In genomic region chr20:35741892-35742740, GRCh38 we compare ENCODE assay signal across 1 cellular context.
TF ChIP-seq lines count a peak whose summit lies in the region.

RBM39 (minus strand) TSS chr20:35742260; CDS start chr20:35740874, 1,386 bp downstream.

TF ChIP-seq in HepG2, 621 proteins besides CTCF, POLR2A, EP300 and RAD21 (continued from another document and continues in another):
- TF ChIP-seq, protein P1, sequence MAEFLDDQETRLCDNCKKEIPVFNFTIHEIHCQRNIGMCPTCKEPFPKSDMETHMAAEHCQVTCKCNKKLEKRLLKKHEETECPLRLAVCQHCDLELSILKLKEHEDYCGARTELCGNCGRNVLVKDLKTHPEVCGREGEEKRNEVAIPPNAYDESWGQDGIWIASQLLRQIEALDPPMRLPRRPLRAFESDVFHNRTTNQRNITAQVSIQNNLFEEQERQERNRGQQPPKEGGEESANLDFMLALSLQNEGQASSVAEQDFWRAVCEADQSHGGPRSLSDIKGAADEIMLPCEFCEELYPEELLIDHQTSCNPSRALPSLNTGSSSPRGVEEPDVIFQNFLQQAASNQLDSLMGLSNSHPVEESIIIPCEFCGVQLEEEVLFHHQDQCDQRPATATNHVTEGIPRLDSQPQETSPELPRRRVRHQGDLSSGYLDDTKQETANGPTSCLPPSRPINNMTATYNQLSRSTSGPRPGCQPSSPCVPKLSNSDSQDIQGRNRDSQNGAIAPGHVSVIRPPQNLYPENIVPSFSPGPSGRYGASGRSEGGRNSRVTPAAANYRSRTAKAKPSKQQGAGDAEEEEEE (CRISPR knock-in tag; IDR thresholded peaks at IDR 0.05; ENCODE audit: borderline replicate concordance), result peak; percentile 99
- peak; percentile 99 for TF ChIP-seq ZNF446 (CRISPR knock-in tag; IDR thresholded peaks at IDR 0.05)
- TF ChIP-seq, protein P2, sequence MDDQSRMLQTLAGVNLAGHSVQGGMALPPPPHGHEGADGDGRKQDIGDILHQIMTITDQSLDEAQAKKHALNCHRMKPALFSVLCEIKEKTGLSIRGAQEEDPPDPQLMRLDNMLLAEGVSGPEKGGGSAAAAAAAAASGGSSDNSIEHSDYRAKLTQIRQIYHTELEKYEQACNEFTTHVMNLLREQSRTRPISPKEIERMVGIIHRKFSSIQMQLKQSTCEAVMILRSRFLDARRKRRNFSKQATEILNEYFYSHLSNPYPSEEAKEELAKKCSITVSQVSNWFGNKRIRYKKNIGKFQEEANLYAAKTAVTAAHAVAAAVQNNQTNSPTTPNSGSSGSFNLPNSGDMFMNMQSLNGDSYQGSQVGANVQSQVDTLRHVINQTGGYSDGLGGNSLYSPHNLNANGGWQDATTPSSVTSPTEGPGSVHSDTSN (CRISPR knock-in tag; IDR thresholded peaks at IDR 0.05; ENCODE audit: borderline replicate concordance), result peak; percentile 96
- peak; percentile 71; the same call in 1 of the 2 replicates for TF ChIP-seq ZSCAN22 (CRISPR knock-in tag; IDR thresholded peaks at IDR 0.05)
- peak; percentile 79 for TF ChIP-seq NFE2 (CRISPR knock-in tag; IDR thresholded peaks at IDR 0.05)
- TF ChIP-seq SNAPC2 (CRISPR knock-in tag; IDR thresholded peaks at IDR 0.05), result peak; percentile 97
- peak; percentile 60; the same call in 1 of the 2 replicates for TF ChIP-seq ZNF484 (CRISPR knock-in tag; IDR thresholded peaks at IDR 0.05; ENCODE audit: borderline replicate concordance, low read depth)
- TF ChIP-seq CAMTA2 (CRISPR knock-in tag; IDR thresholded peaks at IDR 0.05; ENCODE audit: borderline replicate concordance), result peak; percentile 74
- peak; percentile 81 for TF ChIP-seq TFE3 (CRISPR knock-in tag; IDR thresholded peaks at IDR 0.05)
- no peak for TF ChIP-seq ZBTB46 (CRISPR knock-in tag; IDR thresholded peaks at IDR 0.05; ENCODE audit: borderline replicate concordance)
- TF ChIP-seq SIX4 (CRISPR knock-in tag; IDR thresholded peaks at IDR 0.05), result peak; percentile 59
- TF ChIP-seq SOX13 (IDR thresholded peaks at IDR 0.05), result peak; percentile 85
- peak in 1 of 2 experiments; percentile 76; a peak in 3 of 4 replicates for TF ChIP-seq SOX13 (CRISPR knock-in tag; conservative IDR thresholded peaks at IDR 0.05 in 1 of 2, IDR thresholded peaks at IDR 0.05 in 1 of 2)
- TF ChIP-seq THAP7 (CRISPR knock-in tag; IDR thresholded peaks at IDR 0.05), result peak; percentile 84
- TF ChIP-seq ZNF557 (CRISPR knock-in tag; IDR thresholded peaks at IDR 0.05), result peak; percentile 100
- TF ChIP-seq, protein P3, sequence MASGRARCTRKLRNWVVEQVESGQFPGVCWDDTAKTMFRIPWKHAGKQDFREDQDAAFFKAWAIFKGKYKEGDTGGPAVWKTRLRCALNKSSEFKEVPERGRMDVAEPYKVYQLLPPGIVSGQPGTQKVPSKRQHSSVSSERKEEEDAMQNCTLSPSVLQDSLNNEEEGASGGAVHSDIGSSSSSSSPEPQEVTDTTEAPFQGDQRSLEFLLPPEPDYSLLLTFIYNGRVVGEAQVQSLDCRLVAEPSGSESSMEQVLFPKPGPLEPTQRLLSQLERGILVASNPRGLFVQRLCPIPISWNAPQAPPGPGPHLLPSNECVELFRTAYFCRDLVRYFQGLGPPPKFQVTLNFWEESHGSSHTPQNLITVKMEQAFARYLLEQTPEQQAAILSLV (CRISPR knock-in tag; IDR thresholded peaks at IDR 0.05; ENCODE audit: borderline replicate concordance), result peak; percentile 92
- TF ChIP-seq, protein P4, sequence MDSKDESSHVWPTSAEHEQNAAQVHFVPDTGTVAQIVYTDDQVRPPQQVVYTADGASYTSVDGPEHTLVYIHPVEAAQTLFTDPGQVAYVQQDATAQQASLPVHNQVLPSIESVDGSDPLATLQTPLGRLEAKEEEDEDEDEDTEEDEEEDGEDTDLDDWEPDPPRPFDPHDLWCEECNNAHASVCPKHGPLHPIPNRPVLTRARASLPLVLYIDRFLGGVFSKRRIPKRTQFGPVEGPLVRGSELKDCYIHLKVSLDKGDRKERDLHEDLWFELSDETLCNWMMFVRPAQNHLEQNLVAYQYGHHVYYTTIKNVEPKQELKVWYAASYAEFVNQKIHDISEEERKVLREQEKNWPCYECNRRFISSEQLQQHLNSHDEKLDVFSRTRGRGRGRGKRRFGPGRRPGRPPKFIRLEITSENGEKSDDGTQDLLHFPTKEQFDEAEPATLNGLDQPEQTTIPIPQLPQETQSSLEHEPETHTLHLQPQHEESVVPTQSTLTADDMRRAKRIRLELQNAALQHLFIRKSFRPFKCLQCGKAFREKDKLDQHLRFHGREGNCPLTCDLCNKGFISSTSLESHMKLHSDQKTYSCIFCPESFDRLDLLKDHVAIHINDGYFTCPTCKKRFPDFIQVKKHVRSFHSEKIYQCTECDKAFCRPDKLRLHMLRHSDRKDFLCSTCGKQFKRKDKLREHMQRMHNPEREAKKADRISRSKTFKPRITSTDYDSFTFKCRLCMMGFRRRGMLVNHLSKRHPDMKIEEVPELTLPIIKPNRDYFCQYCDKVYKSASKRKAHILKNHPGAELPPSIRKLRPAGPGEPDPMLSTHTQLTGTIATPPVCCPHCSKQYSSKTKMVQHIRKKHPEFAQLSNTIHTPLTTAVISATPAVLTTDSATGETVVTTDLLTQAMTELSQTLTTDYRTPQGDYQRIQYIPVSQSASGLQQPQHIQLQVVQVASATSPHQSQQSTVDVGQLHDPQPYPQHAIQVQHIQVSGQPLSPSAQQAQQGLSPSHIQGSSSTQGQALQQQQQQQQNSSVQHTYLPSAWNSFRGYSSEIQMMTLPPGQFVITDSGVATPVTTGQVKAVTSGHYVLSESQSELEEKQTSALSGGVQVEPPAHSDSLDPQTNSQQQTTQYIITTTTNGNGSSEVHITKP (CRISPR knock-in tag; IDR thresholded peaks at IDR 0.05; ENCODE audit: low read depth), result peak; percentile 77
- peak; percentile 98 for TF ChIP-seq NFYB (CRISPR knock-in tag; IDR thresholded peaks at IDR 0.05)
- peak; percentile 57 for TF ChIP-seq POLR2AphosphoS2 (IDR thresholded peaks at IDR 0.05; ENCODE audit: low read depth, low read length)
- peak; percentile 98 for TF ChIP-seq FLYWCH1 (CRISPR knock-in tag; IDR thresholded peaks at IDR 0.05)
- TF ChIP-seq, protein P5, sequence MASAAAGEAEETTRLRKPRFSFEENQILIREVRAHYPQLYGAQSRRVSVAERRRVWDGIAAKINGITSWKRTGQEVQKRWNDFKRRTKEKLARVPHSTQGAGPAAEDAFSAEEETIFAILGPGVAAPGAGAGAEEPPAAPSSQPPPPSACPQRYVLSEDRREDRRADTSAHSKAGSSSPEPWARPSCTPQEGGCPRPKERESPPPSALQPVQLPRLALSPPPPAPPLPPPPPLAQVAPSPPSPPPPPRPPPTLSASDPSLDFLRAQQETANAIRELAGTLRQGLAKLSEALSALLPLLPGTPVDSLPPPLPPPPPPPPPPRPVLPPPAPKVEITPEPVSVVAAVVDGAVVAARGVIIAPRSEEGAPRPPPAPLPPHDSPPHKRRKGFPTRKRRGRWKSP (CRISPR knock-in tag; IDR thresholded peaks at IDR 0.05), result peak; percentile 99
- peak; percentile 83 for TF ChIP-seq ZNF407 (CRISPR knock-in tag; IDR thresholded peaks at IDR 0.05; ENCODE audit: not compliant biosample characterization)
- TF ChIP-seq DBP (CRISPR knock-in tag; IDR thresholded peaks at IDR 0.05; ENCODE audit: not compliant biosample characterization), result peak; percentile 98
- peak; percentile 96 for TF ChIP-seq HNRNPL (IDR thresholded peaks at IDR 0.05; ENCODE audit: low read depth, low read length)
- TF ChIP-seq SOX6 (IDR thresholded peaks at IDR 0.05), result no peak
- TF ChIP-seq SOX6 (CRISPR knock-in tag; IDR thresholded peaks at IDR 0.05), result peak; percentile 91
- TF ChIP-seq POLR2G (IDR thresholded peaks at IDR 0.05; ENCODE audit: low read depth, low read length), result peak; percentile 99
- no peak; the same call in 1 of the 2 replicates for TF ChIP-seq KLF15 (CRISPR knock-in tag; IDR thresholded peaks at IDR 0.05; ENCODE audit: borderline replicate concordance)
- TF ChIP-seq HNRNPUL1 (IDR thresholded peaks at IDR 0.05; ENCODE audit: low read depth, low read length), result no peak
- peak; percentile 94; the same call in 1 of the 2 replicates for TF ChIP-seq ZNF616 (CRISPR knock-in tag; IDR thresholded peaks at IDR 0.05; ENCODE audit: low read depth)
- TF ChIP-seq, protein P6, sequence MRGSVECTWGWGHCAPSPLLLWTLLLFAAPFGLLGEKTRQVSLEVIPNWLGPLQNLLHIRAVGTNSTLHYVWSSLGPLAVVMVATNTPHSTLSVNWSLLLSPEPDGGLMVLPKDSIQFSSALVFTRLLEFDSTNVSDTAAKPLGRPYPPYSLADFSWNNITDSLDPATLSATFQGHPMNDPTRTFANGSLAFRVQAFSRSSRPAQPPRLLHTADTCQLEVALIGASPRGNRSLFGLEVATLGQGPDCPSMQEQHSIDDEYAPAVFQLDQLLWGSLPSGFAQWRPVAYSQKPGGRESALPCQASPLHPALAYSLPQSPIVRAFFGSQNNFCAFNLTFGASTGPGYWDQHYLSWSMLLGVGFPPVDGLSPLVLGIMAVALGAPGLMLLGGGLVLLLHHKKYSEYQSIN (CRISPR knock-in tag; IDR thresholded peaks at IDR 0.05; ENCODE audit: borderline replicate concordance), result peak; percentile 92; the same call in 1 of the 2 replicates
